Comparison of ENCODE assay signal across 10 cellular contexts in genomic region chr19:18306209-18306902, GRCh38. TPM values are rescaled to one million over a fixed set of nuclear protein-coding genes. Genes with fewer than 3 reads are reported as not detected.
DNase-seq lines count a peak whose midpoint lies in the region; ATAC-seq and TF ChIP-seq lines count a peak whose summit lies in the region.
"Had no signal": no experiment of that assay in that cellular context is flagged by ENCODE, and none has a peak within 500 bp of the region (broad histone marks: within the 10 kb centered on the region; RNA-seq: fewer than 3 reads in every experiment).

No MANE protein-coding gene starts in this region.

- ATAC-seq in left ventricle myocardium superior, result no peak
- ATAC-seq in activated naive CD8-positive, alpha-beta T cell treated with anti-CD3 and anti-CD28 coated beads, Interleukin-2, amount 10 ng/mL, durations not matched to agents 7 days and 5 days (ENCODE audit: low read depth), result no peak
- ATAC-seq in aorta (ENCODE audit: low FRiP score), result no peak

- H3K4me3 ChIP-seq in left ventricle myocardium inferior (no peak overlapping the region), muscle layer of duodenum (ENCODE audit: low read depth in 1 of 2, low read length in 2 of 2) (no peak overlapping the region), aorta (ENCODE audit: low read length in 2 of 2) (no peak overlapping the region)

- peaks cover 38% of the 10 kb centered on the region for H3K36me3 Mint-ChIP-seq in activated naive CD8-positive, alpha-beta T cell treated with anti-CD3 and anti-CD28 coated beads, Interleukin-2, amount 10 ng/mL, durations not matched to agents 7 days and 5 days

- H3K27ac ChIP-seq in left ventricle myocardium inferior (replicated peaks), result peak overlapping the region; percentile 99
- peak overlapping the region; percentile 36 for H3K27ac ChIP-seq in muscle layer of duodenum (ENCODE audit: low read length)
- H3K27ac ChIP-seq in aorta (ENCODE audit: low read depth in 1 of 2, low read length in 2 of 2), result peak overlapping the region; percentile 45 to 66

- peaks cover 34% of the 10 kb centered on the region for H3K4me1 Mint-ChIP-seq in activated naive CD8-positive, alpha-beta T cell treated with anti-CD3 and anti-CD28 coated beads, Interleukin-2, amount 10 ng/mL, durations not matched to agents 7 days and 5 days

- H3K9me3 ChIP-seq in left ventricle myocardium inferior (replicated peaks) (no peaks in the 10 kb centered on the region), muscle layer of duodenum (ENCODE audit: control insufficient read depth in 1 of 2, low read length in 2 of 2) (no peaks in the 10 kb centered on the region), aorta (ENCODE audit: control insufficient read depth, low read length) (no peaks in the 10 kb centered on the region)

- no peaks in the 10 kb centered on the region for H3K27me3 ChIP-seq in left ventricle myocardium inferior (ENCODE audit: low read depth)
- no peaks in the 10 kb centered on the region for H3K27me3 ChIP-seq in muscle layer of duodenum (ENCODE audit: low read depth, low read length)
- no peaks in the 10 kb centered on the region for H3K27me3 ChIP-seq in aorta (ENCODE audit: control insufficient read depth in 1 of 2, insufficient read depth in 2 of 2, low read length in 1 of 2)

- H3K27ac Mint-ChIP-seq in activated naive CD8-positive, alpha-beta T cell treated with anti-CD3 and anti-CD28 coated beads, Interleukin-2, amount 10 ng/mL, durations not matched to agents 7 days and 5 days, result peak overlapping the region; percentile 93

- no peak for TF ChIP-seq CTCF in left ventricle myocardium inferior (IDR thresholded peaks at IDR 0.05; ENCODE audit: borderline replicate concordance)

- H3K27me3 Mint-ChIP-seq in activated naive CD8-positive, alpha-beta T cell treated with anti-CD3 and anti-CD28 coated beads, Interleukin-2, amount 10 ng/mL, durations not matched to agents 7 days and 5 days, result no peaks in the 10 kb centered on the region

- no peaks in the 10 kb centered on the region for H3K9me3 Mint-ChIP-seq in activated naive CD8-positive, alpha-beta T cell treated with anti-CD3 and anti-CD28 coated beads, Interleukin-2, amount 10 ng/mL, durations not matched to agents 7 days and 5 days

- 47 to 53% methylated on average over 26 of the region's 26 CpGs for WGBS in aorta, 2 donors

- H3K4me1 ChIP-seq in left ventricle myocardium inferior, result peaks cover 68% of the 10 kb centered on the region
- H3K4me1 ChIP-seq in muscle layer of duodenum (ENCODE audit: control insufficient read depth in 1 of 2, insufficient read depth in 2 of 2, low read length in 2 of 2), result peaks cover 0 to 36% of the 10 kb centered on the region in 2 donors
- no peaks in the 10 kb centered on the region for H3K4me1 ChIP-seq in aorta (ENCODE audit: control insufficient read depth in 1 of 2, insufficient read depth in 2 of 2, low read length in 2 of 2)

- H3K36me3 ChIP-seq in left ventricle myocardium inferior (peaks cover 24% of the 10 kb centered on the region), muscle layer of duodenum (ENCODE audit: control insufficient read depth in 1 of 2, insufficient read depth in 2 of 2, low read length in 2 of 2) (peaks cover 0 to 34% of the 10 kb centered on the region in 2 donors), aorta (ENCODE audit: control insufficient read depth in 1 of 2, insufficient read depth in 2 of 2, low read length in 1 of 2) (no peaks in the 10 kb centered on the region)

- DNase-seq in left ventricle myocardium inferior (no peak), left ventricle myocardium superior (no peak), aorta (peak in 1 of 2 donors; percentile 44), NCI-H146 treated with DMSO at 0.1 percent for 48 hours (lab: John Stamatoyannopoulos, UW; ENCODE audit: unreplicated experiment) (no peak), iPS-NIHi7 (ENCODE audit: extremely low spot score) (no peak), SKM-1 (lab: John Stamatoyannopoulos, UW; ENCODE audit: unreplicated experiment) (no peak)
- peak; percentile 45 for DNase-seq in activated naive CD8-positive, alpha-beta T cell treated with anti-CD3 and anti-CD28 coated beads, Interleukin-2, amount 10 ng/mL, durations not matched to agents 7 days and 5 days
- DNase-seq: erythroblast, Kasumi-1 had no signal

- POLR2A ChIA-PET in activated naive CD8-positive, alpha-beta T cell treated with anti-CD3 and anti-CD28 coated beads, Interleukin-2, amount 10 ng/mL, durations not matched to agents 7 days and 5 days (lab: Charles Lee), result interaction anchor here (0.8 to 17.4 kb wide), 9 partner anchors 11 to 114 kb away, joined by 3 to 1033 read pairs (median 67); partner anchors contain the start of genes IQCN, JUND and LSM4

- H3K4me3 Mint-ChIP-seq in activated naive CD8-positive, alpha-beta T cell treated with anti-CD3 and anti-CD28 coated beads, Interleukin-2, amount 10 ng/mL, durations not matched to agents 7 days and 5 days, result peak overlapping the region; percentile 90

- intact Hi-C loops in left ventricle myocardium inferior (cut with micrococcal nuclease) (no loop called here), left ventricle myocardium superior (cut with micrococcal nuclease) (no loop called here), aorta (cut with DNase I) (no loop called here)

RNA-seq across cellular contexts. Expression of gene LSM4, which starts 16.5 kb away (rescaled TPM):
- total RNA-seq in left ventricle myocardium inferior (94.8 TPM), left ventricle myocardium superior (98.0 TPM), aorta (10 to 100 TPM; 32.2 to 34.5 TPM)
- total RNA-seq in activated naive CD8-positive, alpha-beta T cell treated with anti-CD3 and anti-CD28 coated beads, Interleukin-2, amount 10 ng/mL, durations not matched to agents 7 days and 5 days, result 100 to 1,000 TPM; 151 to 157 TPM
- polyA plus RNA-seq in aorta, result 10 to 100 TPM; 58.6 to 91.8 TPM

RNA-seq across cellular contexts. Expression of gene JUND, which starts 24.9 kb away (rescaled TPM):
- total RNA-seq in left ventricle myocardium inferior (107 TPM), left ventricle myocardium superior (89.2 TPM), aorta (100 to 1,000 TPM; 214 to 492 TPM)
- 100 to 1,000 TPM; 366 to 394 TPM for total RNA-seq in activated naive CD8-positive, alpha-beta T cell treated with anti-CD3 and anti-CD28 coated beads, Interleukin-2, amount 10 ng/mL, durations not matched to agents 7 days and 5 days
- 100 to 1,000 TPM in 1 of 2 donors, 10 to 100 TPM in 1; 62.6 to 161 TPM for polyA plus RNA-seq in aorta

RNA-seq across cellular contexts. Expression of gene IQCN, which starts 32.1 kb away (rescaled TPM):
- total RNA-seq in left ventricle myocardium inferior (0.49 TPM), left ventricle myocardium superior (0.57 TPM), aorta (10 to 100 TPM in 1 of 2 donors, 1 to 10 TPM in 1; 8.1 to 12.2 TPM)
- 1 to 10 TPM; 5.0 to 5.2 TPM for total RNA-seq in activated naive CD8-positive, alpha-beta T cell treated with anti-CD3 and anti-CD28 coated beads, Interleukin-2, amount 10 ng/mL, durations not matched to agents 7 days and 5 days
- polyA plus RNA-seq in aorta, result 10 to 100 TPM in 1 of 2 donors, 1 to 10 TPM in 1; 4.5 to 20.7 TPM

RNA-seq across cellular contexts. Expression of gene PGPEP1, which starts 34.0 kb away (rescaled TPM):
- total RNA-seq in left ventricle myocardium inferior, result 38.8 TPM
- 41.2 TPM for total RNA-seq in left ventricle myocardium superior
- total RNA-seq in activated naive CD8-positive, alpha-beta T cell treated with anti-CD3 and anti-CD28 coated beads, Interleukin-2, amount 10 ng/mL, durations not matched to agents 7 days and 5 days, result 10 to 100 TPM; 41.3 to 45.7 TPM
- total RNA-seq in aorta, result 10 to 100 TPM; 41.5 to 46.9 TPM
- 10 to 100 TPM; 19.2 to 25.3 TPM for polyA plus RNA-seq in aorta

Comparison
In these comparisons a context has a peak if more than half of its experiments do, and no peak if none do; other contexts are left out.
1. H3K27ac ChIP-seq: peak in every context shown above with its lines; median percentile 99 in left ventricle myocardium inferior; 56 in aorta; 36 in muscle layer of duodenum.